In the genomic region with DNA sequence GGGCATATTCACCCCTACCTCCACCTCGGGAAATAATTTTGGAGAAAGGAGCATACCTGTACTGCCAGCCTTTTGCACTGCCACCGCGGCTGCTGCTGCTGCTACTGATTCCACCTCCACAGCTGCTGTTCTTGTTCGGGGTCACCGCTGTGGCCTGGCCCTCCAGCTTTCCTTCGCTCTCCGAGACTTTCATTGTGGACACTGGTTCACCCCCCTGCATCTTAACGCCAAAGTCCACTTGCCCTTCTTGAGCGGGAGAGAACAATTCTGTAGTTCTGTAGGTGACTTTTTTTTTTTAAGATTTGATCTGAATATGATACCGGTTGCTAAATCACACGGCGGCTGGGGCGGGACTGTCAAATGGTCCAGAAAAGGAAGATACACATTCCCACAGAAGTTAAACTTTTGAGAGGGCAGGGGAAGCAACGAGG, we compare ENCODE assay signal across 8 cellular contexts. TPM values are rescaled to one million over a fixed set of nuclear protein-coding genes. Genes with fewer than 3 reads are reported as not detected.
DNase-seq lines count a peak whose midpoint lies in the region; ATAC-seq and TF ChIP-seq lines count a peak whose summit lies in the region.

No MANE protein-coding gene starts in this region.

- no peaks in the 10 kb centered on the region for H3K27me3 ChIP-seq in HAP-1 (ENCODE audit: low read depth)
- H3K27me3 ChIP-seq in right atrium auricular region: no peaks in the 10 kb centered on the region
- no peaks in the 10 kb centered on the region for H3K27me3 ChIP-seq in skeletal muscle tissue (ENCODE audit: control insufficient read depth in 3 of 3, insufficient read depth in 3 of 3, low read length in 3 of 3)

- no peaks in the 10 kb centered on the region for H3K9me3 Mint-ChIP-seq in activated T-helper 17 cell treated with anti-CD3 and anti-CD28 coated beads, Interleukin-2, amount 50 U/mL, for 72 hours

- in situ Hi-C loops in HAP-1 (cut with MboI; ENCODE audit: low sequenced_read_pairs): no loop called here

- H3K27ac ChIP-seq in right atrium auricular region: peak overlapping the region; percentile 92 to 99
- peak overlapping the region; percentile 92 for H3K27ac ChIP-seq in skeletal muscle tissue (ENCODE audit: low read depth, low read length)

- H3K36me3 ChIP-seq in HAP-1 (replicated peaks) (no peaks in the 10 kb centered on the region), right atrium auricular region (no peaks in the 10 kb centered on the region), skeletal muscle tissue (ENCODE audit: control insufficient read depth in 3 of 3, insufficient read depth in 3 of 3, low read length in 3 of 3) (no peaks in the 10 kb centered on the region)

- DNase-seq in AG10803 (ENCODE audit: low read depth): no peak
- peak in 1 of 2 experiments; percentile 27 for DNase-seq in HAP-1 (ENCODE audit: low spot score in 2 of 2)
- no peak for DNase-seq in right atrium auricular region (ENCODE audit: low spot score)
- no peak for DNase-seq in activated gamma-delta T cell treated with Interleukin-2 at 50 U/mL for 16 hours
- no peak for DNase-seq in NCI-H1694 (lab: John Stamatoyannopoulos, UW)

- ATAC-seq in activated T-helper 17 cell treated with anti-CD3 and anti-CD28 coated beads, Interleukin-2, amount 50 U/mL, for 72 hours (replicated peaks): no peak
- ATAC-seq in GM18867 (IDR thresholded peaks at IDR 0.05; ENCODE audit: unreplicated experiment): no peak

- H3K9me3 ChIP-seq in HAP-1: peaks cover 3% of the 10 kb centered on the region
- no peaks in the 10 kb centered on the region for H3K9me3 ChIP-seq in right atrium auricular region
- H3K9me3 ChIP-seq in skeletal muscle tissue (ENCODE audit: control insufficient read depth in 3 of 3, low read length in 3 of 3): no peaks in the 10 kb centered on the region

- H3K4me1 Mint-ChIP-seq in activated T-helper 17 cell treated with anti-CD3 and anti-CD28 coated beads, Interleukin-2, amount 50 U/mL, for 72 hours: peaks cover 23% of the 10 kb centered on the region

- no peaks in the 10 kb centered on the region for H3K36me3 Mint-ChIP-seq in activated T-helper 17 cell treated with anti-CD3 and anti-CD28 coated beads, Interleukin-2, amount 50 U/mL, for 72 hours (ENCODE audit: low read depth)

- H3K4me3 Mint-ChIP-seq in activated T-helper 17 cell treated with anti-CD3 and anti-CD28 coated beads, Interleukin-2, amount 50 U/mL, for 72 hours: peak overlapping the region; percentile 98

- H3K27ac Mint-ChIP-seq in activated T-helper 17 cell treated with anti-CD3 and anti-CD28 coated beads, Interleukin-2, amount 50 U/mL, for 72 hours: peak overlapping the region; percentile 95

- no peak for TF ChIP-seq CTCF in AG10803 (conservative IDR thresholded peaks at IDR 0.05; ENCODE audit: low read length)
- no peak for TF ChIP-seq CTCF in right atrium auricular region (IDR thresholded peaks at IDR 0.05)

- no peaks in the 10 kb centered on the region for H3K27me3 Mint-ChIP-seq in activated T-helper 17 cell treated with anti-CD3 and anti-CD28 coated beads, Interleukin-2, amount 50 U/mL, for 72 hours

- H3K4me1 ChIP-seq in HAP-1 (peaks cover 15% of the 10 kb centered on the region), right atrium auricular region (peaks cover 0 to 47% of the 10 kb centered on the region in 2 donors), skeletal muscle tissue (ENCODE audit: control insufficient read depth in 3 of 3, insufficient read depth in 3 of 3, low read length in 3 of 3) (peaks cover 10 to 15% (median 13%) of the 10 kb centered on the region in 3 donors)

- H3K4me3 ChIP-seq in AG10803 (ENCODE audit: low read length) (peak overlapping the region; percentile 89), HAP-1 (peak overlapping the region; percentile 69), right atrium auricular region (peak overlapping the region; percentile 53 to 77), skeletal muscle tissue (ENCODE audit: low read length in 3 of 3) (peak overlapping the region; percentile 89 to 92 (median 89))

- H3K9ac ChIP-seq in skeletal muscle tissue (ENCODE audit: low read depth in 1 of 3, low read length in 3 of 3): peak overlapping the region; percentile 83 to 94 (median 89)

RNA-seq across cellular contexts. Expression of gene OSBPL11, which starts 0.7 kb away (rescaled TPM):
- total RNA-seq in activated T-helper 17 cell treated with anti-CD3 and anti-CD28 coated beads, Interleukin-2, amount 50 U/mL, for 72 hours: 10 to 100 TPM in 1 of 2 donors, 1 to 10 TPM in 1; 6.8 to 13.2 TPM
- total RNA-seq in right atrium auricular region (10 to 100 TPM in 1 of 2 donors, 1 to 10 TPM in 1; 7.7 to 12.3 TPM), skeletal muscle tissue (10.4 TPM)
